19 cellular contexts compared by ENCODE assay signal in the genomic region with DNA sequence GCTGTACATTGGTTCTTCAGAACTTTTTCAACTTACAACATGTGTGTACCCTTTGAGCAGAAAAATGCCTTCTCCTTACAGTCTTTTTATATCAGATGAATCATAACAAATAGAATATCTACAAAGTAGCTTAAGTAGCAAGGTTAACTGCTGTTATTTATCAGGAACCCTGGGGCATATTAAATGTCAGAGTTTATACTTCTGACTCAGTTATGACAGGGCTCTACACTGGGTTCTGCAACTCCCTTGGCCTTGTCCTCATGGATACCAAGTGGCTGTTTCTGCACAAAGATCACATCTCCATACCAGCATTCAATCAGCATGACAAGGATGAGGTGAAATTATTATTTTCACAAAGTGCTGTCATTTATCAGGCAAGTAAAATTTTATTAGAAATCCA. TPM values are rescaled to one million over a fixed set of nuclear protein-coding genes. Genes with fewer than 3 reads are reported as not detected.
"Had no signal": no experiment of that assay in that cellular context is flagged by ENCODE, and none has a peak within 500 bp of the region (broad histone marks: within the 10 kb centered on the region; RNA-seq: fewer than 3 reads in every experiment).

No MANE protein-coding gene starts in this region.

RNA-seq across cellular contexts. Expression of a gene that starts 49.4 kb away (rescaled TPM):
- total RNA-seq: naive thymus-derived CD4-positive, alpha-beta T cell; natural killer cell; occipital lobe; osteoblast; ovary; progenitor cell of endocrine pancreas; psoas muscle; renal cortical epithelial cell; right cardiac atrium; right lobe of liver; sigmoid colon; smooth muscle cell; suprapubic skin; transverse colon; upper lobe of right lung; urinary bladder; uterus had no signal
- polyA plus RNA-seq: naive thymus-derived CD4-positive, alpha-beta T cell; neural cell; ovary; psoas muscle; right cardiac atrium; sigmoid colon; smooth muscle cell; spleen; urinary bladder had no signal
